1 cellular context compared by ENCODE assay signal in genomic region chr9:131277673-131278420, GRCh38.
TF ChIP-seq lines count a peak whose summit lies in the region.

No MANE protein-coding gene starts in this region.

TF ChIP-seq in SK-N-SH, 30 proteins besides CTCF, POLR2A, EP300 and RAD21 (continued from another document):
- TF ChIP-seq USF1 (IDR thresholded peaks at IDR 0.05; ENCODE audit: borderline replicate concordance, low read depth) (no peak), ELF1 (IDR thresholded peaks at IDR 0.05) (no peak; the same call in 1 of the 2 replicates), CHD2 (IDR thresholded peaks at IDR 0.05; ENCODE audit: low read length, partially characterized antibody) (peak; percentile 54)
